ENCODE assay signal across 8 cellular contexts in genomic region chr6:15264902-15265761, GRCh38. TPM values are rescaled to one million over a fixed set of nuclear protein-coding genes. Genes with fewer than 3 reads are reported as not detected.
DNase-seq lines count a peak whose midpoint lies in the region; ATAC-seq, FAIRE-seq and TF ChIP-seq lines count a peak whose summit lies in the region.

No MANE protein-coding gene starts in this region.

- CTCF ChIA-PET in MCF 10A (lab: Yijun Ruan, JAX): interaction anchor here (1.1 to 1.7 kb wide), 2 partner anchors 10 to 23 kb away, joined by 3 read pairs; no protein-coding TSS in a partner anchor
- CTCF ChIA-PET in K562 (lab: Yijun Ruan, JAX; ENCODE audit: low intra/inter-chr PET ratio): no interaction called here

- peak overlapping the region in 1 of 2 experiments; percentile 39; a peak in 1 of 4 replicates for H3K9ac ChIP-seq in K562 (ENCODE audit: insufficient read depth in 1 of 2, low read depth in 2 of 2, low read length in 2 of 2)

- 0 out of 4 replicates have a peak, but pooled peaks of 1 of the 2 experiments have one; percentile 4 for TF ChIP-seq RAD21 in K562 (CRISPR knock-in tag; conservative IDR thresholded peaks at IDR 0.05 in 1 of 2, IDR thresholded peaks at IDR 0.05 in 1 of 2)

- no peaks in the 10 kb centered on the region for H3K36me3 Mint-ChIP-seq in MCF 10A (ENCODE audit: insufficient read depth, unreplicated experiment)

- H3K4me2 ChIP-seq in K562 (ENCODE audit: insufficient read depth, low read length): peak overlapping the region; percentile 59; the same call in 1 of the 2 replicates

- 58% methylated on average over 7 of the region's 7 CpGs for WGBS in K562 (ENCODE audit: insufficient coverage, low coverage, missing lambda C conversion rate)
- WGBS in right lobe of liver (ENCODE audit: insufficient coverage, low coverage, low lambda C conversion rate, missing lambda C conversion rate): 63% methylated on average over 7 of the region's 7 CpGs

- DNase-seq in breast epithelium (ENCODE audit: low spot score in 2 of 2) (no peak), MCF 10A (ENCODE audit: unreplicated experiment) (no peak), K562 (ENCODE audit: extremely low read depth in 1 of 4, low spot score in 3 of 4) (peak; percentile 51 to 63 (median 56)), right lobe of liver (no peak), upper lobe of right lung (no peak), A172 (ENCODE audit: low spot score) (no peak), 8988T (no peak)
- DNase-seq in activated CD8-positive, alpha-beta memory T cell treated with anti-CD3 and anti-CD28 coated beads, Interleukin-2, amount 50 U/mL, for 48 hours: no peak

- H2AFZ ChIP-seq in K562 (ENCODE audit: low read depth, low read length): no peak overlapping the region

- H3K4me3 Mint-ChIP-seq in MCF 10A (ENCODE audit: unreplicated experiment): no peak overlapping the region

- TF ChIP-seq CTCF in breast epithelium (IDR thresholded peaks at IDR 0.05): no peak
- TF ChIP-seq CTCF in MCF 10A (IDR thresholded peaks at IDR 0.05; ENCODE audit: unreplicated experiment): no peak
- TF ChIP-seq CTCF in K562 (IDR thresholded peaks at IDR 0.05 in 2 of 3, conservative IDR thresholded peaks at IDR 0.05 in 1 of 3; ENCODE audit: insufficient read depth in 2 of 3, low read depth in 1 of 3, low read length in 3 of 3): no peak
- no peak for TF ChIP-seq CTCF in right lobe of liver (IDR thresholded peaks at IDR 0.05)
- no peak for TF ChIP-seq CTCF in upper lobe of right lung (IDR thresholded peaks at IDR 0.05)

- TF ChIP-seq POLR2A in breast epithelium (IDR thresholded peaks at IDR 0.05): no peak
- TF ChIP-seq POLR2A in K562 (conservative IDR thresholded peaks at IDR 0.05): no peak
- TF ChIP-seq POLR2A in right lobe of liver (IDR thresholded peaks at IDR 0.05): no peak

- H3K9me3 ChIP-seq in breast epithelium: no peaks in the 10 kb centered on the region
- no peaks in the 10 kb centered on the region for H3K9me3 ChIP-seq in K562 (replicated peaks; ENCODE audit: control insufficient read depth, insufficient read depth, low read depth, low read length)
- H3K9me3 ChIP-seq in right lobe of liver: no peaks in the 10 kb centered on the region
- no peaks in the 10 kb centered on the region for H3K9me3 ChIP-seq in upper lobe of right lung

- BruUV-seq in MCF 10A (replicated peaks; lab: Mats Ljungman, UMichigan) (no TSS peak), K562 (replicated peaks; lab: Mats Ljungman, UMichigan) (no TSS peak)

- FAIRE-seq in K562 (lab: Jason Lieb, UNC): peak; percentile 40

- peaks cover 98% of the 10 kb centered on the region for H3K79me2 ChIP-seq in K562 (ENCODE audit: control insufficient read depth, insufficient read depth, low read length)

- H3K9me1 ChIP-seq in K562 (ENCODE audit: control insufficient read depth, insufficient read depth, low read length): peaks cover 11% of the 10 kb centered on the region

- H4K20me1 ChIP-seq in K562 (replicated peaks; ENCODE audit: control insufficient read depth, insufficient read depth, low read length): peaks cover 62% of the 10 kb centered on the region

- no peaks in the 10 kb centered on the region for H3K36me3 ChIP-seq in breast epithelium
- no peaks in the 10 kb centered on the region; the same call in 2 of the 3 replicates for H3K36me3 ChIP-seq in K562 (ENCODE audit: control insufficient read depth, insufficient read depth, low read length)
- H3K36me3 ChIP-seq in right lobe of liver: no peaks in the 10 kb centered on the region
- no peaks in the 10 kb centered on the region for H3K36me3 ChIP-seq in upper lobe of right lung

- no peaks in the 10 kb centered on the region for H3K27me3 Mint-ChIP-seq in MCF 10A (ENCODE audit: insufficient read depth, unreplicated experiment)

- peaks cover 21% of the 10 kb centered on the region for H3K4me1 Mint-ChIP-seq in MCF 10A (ENCODE audit: insufficient read depth, unreplicated experiment)

- intact Hi-C loops in breast epithelium (cut with DNase I; ENCODE audit: low total_unique reads): loop anchor here (5.0 kb wide), 1 partner anchor 523 kb away; no protein-coding TSS in a partner anchor
- intact Hi-C loops in MCF 10A (cut with micrococcal nuclease): no loop called here
- intact Hi-C loops in K562 (cut with micrococcal nuclease): loop anchor here (2.0 kb wide), 1 partner anchor 14 kb away; no protein-coding TSS in a partner anchor
- intact Hi-C loops in right lobe of liver (cut with DNase I): no loop called here
- intact Hi-C loops in upper lobe of right lung (cut with DNase I): no loop called here

- TF ChIP-seq EP300 in K562 (IDR thresholded peaks at IDR 0.05; ENCODE audit: low read length): no peak

- ATAC-seq in K562: peak; percentile 31
- peak in 3 of 4 donors; percentile 3 to 27 (median 8) for ATAC-seq in right lobe of liver
- ATAC-seq in upper lobe of right lung: peak; percentile 59

- POLR2A ChIA-PET in MCF 10A (lab: Yijun Ruan, JAX): interaction anchor here (0.5 to 0.8 kb wide), 3 partner anchors 66 to 541 kb away, joined by 3 to 4 read pairs (median 4); no protein-coding TSS in a partner anchor
- POLR2A ChIA-PET in K562 (lab: Yijun Ruan, JAX): interaction anchor here (0.6 to 6.5 kb wide), 15 partner anchors 9 to 554 kb away, joined by 3 to 65 read pairs (median 4); no protein-coding TSS in a partner anchor

- H3K4me1 ChIP-seq in breast epithelium: peaks cover 7 to 14% of the 10 kb centered on the region in 2 donors
- H3K4me1 ChIP-seq in K562 (replicated peaks in 1 of 2; ENCODE audit: control insufficient read depth in 2 of 2, insufficient read depth in 2 of 2, low read length in 2 of 2): peaks cover 39 to 70% of the 10 kb centered on the region in 2 experiments
- H3K4me1 ChIP-seq in right lobe of liver: peaks cover 0 to 32% (median 8%) of the 10 kb centered on the region in 4 donors
- H3K4me1 ChIP-seq in upper lobe of right lung: peaks cover 76% of the 10 kb centered on the region

- H3K27me3 ChIP-seq in breast epithelium (no peaks in the 10 kb centered on the region), K562 (ENCODE audit: control insufficient read depth in 2 of 2, insufficient read depth in 2 of 2, low read length in 2 of 2) (no peaks in the 10 kb centered on the region), right lobe of liver (no peaks in the 10 kb centered on the region), upper lobe of right lung (no peaks in the 10 kb centered on the region)

- H3K9me3 Mint-ChIP-seq in MCF 10A (ENCODE audit: unreplicated experiment): no peaks in the 10 kb centered on the region

- H3K27ac Mint-ChIP-seq in MCF 10A (ENCODE audit: low read depth, unreplicated experiment): no peak overlapping the region

- H3K27ac ChIP-seq in breast epithelium: peak overlapping the region; percentile 5 to 66
- peak overlapping the region; percentile 56; the same call in 1 of the 3 replicates for H3K27ac ChIP-seq in K562 (ENCODE audit: extremely low read depth, low read depth, low read length)
- no peak overlapping the region for H3K27ac ChIP-seq in right lobe of liver
- no peak overlapping the region for H3K27ac ChIP-seq in upper lobe of right lung

- no peak overlapping the region for H3K4me3 ChIP-seq in breast epithelium
- no peak overlapping the region for H3K4me3 ChIP-seq in K562
- H3K4me3 ChIP-seq in right lobe of liver: no peak overlapping the region
- H3K4me3 ChIP-seq in upper lobe of right lung: no peak overlapping the region

- in situ Hi-C loops in K562 (cut with MboI): no loop called here

TF ChIP-seq in K562, 482 proteins besides CTCF, POLR2A, EP300 and RAD21 (continues in another document):
- TF ChIP-seq, protein P1, sequence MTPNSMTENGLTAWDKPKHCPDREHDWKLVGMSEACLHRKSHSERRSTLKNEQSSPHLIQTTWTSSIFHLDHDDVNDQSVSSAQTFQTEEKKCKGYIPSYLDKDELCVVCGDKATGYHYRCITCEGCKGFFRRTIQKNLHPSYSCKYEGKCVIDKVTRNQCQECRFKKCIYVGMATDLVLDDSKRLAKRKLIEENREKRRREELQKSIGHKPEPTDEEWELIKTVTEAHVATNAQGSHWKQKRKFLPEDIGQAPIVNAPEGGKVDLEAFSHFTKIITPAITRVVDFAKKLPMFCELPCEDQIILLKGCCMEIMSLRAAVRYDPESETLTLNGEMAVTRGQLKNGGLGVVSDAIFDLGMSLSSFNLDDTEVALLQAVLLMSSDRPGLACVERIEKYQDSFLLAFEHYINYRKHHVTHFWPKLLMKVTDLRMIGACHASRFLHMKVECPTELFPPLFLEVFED (CRISPR knock-in tag; conservative IDR thresholded peaks at IDR 0.05): no peak
- TF ChIP-seq RCOR1 (IDR thresholded peaks at IDR 0.05; ENCODE audit: borderline replicate concordance in 1 of 2, low read depth in 2 of 2, low read length in 2 of 2): peak; percentile 82 to 84; a peak in 3 of 4 replicates
- no peak for TF ChIP-seq ZNF79 (CRISPR knock-in tag; IDR thresholded peaks at IDR 0.05; ENCODE audit: low read depth)
- TF ChIP-seq SRSF3 (IDR thresholded peaks at IDR 0.05; ENCODE audit: insufficient read depth, low read length): no peak
- TF ChIP-seq HDAC2 (IDR thresholded peaks at IDR 0.05): peak; percentile 86
- TF ChIP-seq TAF9B (IDR thresholded peaks at IDR 0.05; ENCODE audit: partially characterized antibody): peak; percentile 2
- TF ChIP-seq SMAD1 (IDR thresholded peaks at IDR 0.05; ENCODE audit: low read depth, low read length, partially characterized antibody): peak; percentile 81

RNA-seq across cellular contexts. Expression of gene JARID2, which starts 19.3 kb away (rescaled TPM):
- 10 to 100 TPM; 10.5 to 13.9 (median 11.5) TPM for total RNA-seq in breast epithelium
- total RNA-seq in MCF 10A (2022): 21.0 and 27.8 TPM in 2 replicates
- 56.9 and 64.3 TPM in 2 replicates for total RNA-seq in K562 (2011; cell fraction: chromatin; rRNA removed; ENCODE audit: low replicate concordance)
- total RNA-seq in K562 (2011; cell fraction: nucleolus; rRNA removed): 33.0 and 36.0 TPM in 2 replicates
- total RNA-seq in K562 (2011; cell fraction: nucleoplasm; rRNA removed): 32.8 and 33.1 TPM in 2 replicates
- total RNA-seq in K562 (2014; rRNA removed): 15.5 and 17.4 TPM in 2 replicates
- total RNA-seq in K562 (2014; rRNA removed; fragmentation: Illumina TruSeq; extraction: Trizol): 14.9 and 16.9 TPM in 2 replicates
- total RNA-seq in K562 (2015; rRNA removed; fragmentation: Illumina TruSeq; extraction: Trizol): 16.1 and 16.5 TPM in 2 replicates
- total RNA-seq in K562 (2021): 23.8 and 29.0 TPM in 2 replicates
- 15.7 and 16.8 TPM in 2 replicates for polyA plus RNA-seq in K562 (2011; rRNA removed)
- polyA plus RNA-seq in K562 (2011; cell fraction: cytosol; rRNA removed): 13.0 and 13.9 TPM in 2 replicates
- polyA plus RNA-seq in K562 (2011; cell fraction: nucleus; rRNA removed): 30.2 and 41.3 TPM in 2 replicates
- polyA plus RNA-seq in K562 (2012): 14.1 and 15.7 TPM in 2 replicates
- polyA plus RNA-seq in K562 (2014; fragmentation: Illumina TruSeq; extraction: Trizol): 21.7 and 22.5 TPM in 2 replicates
- polyA plus RNA-seq in K562 (2014; fragmentation: Nextera tagmentation; extraction: Ambion mirVana): 1 to 10 TPM; 5.0 to 6.7 TPM
- polyA plus RNA-seq in K562 (2014; rRNA removed): 12.7 and 15.6 TPM in 2 replicates
- 30.8 and 34.8 TPM in 2 replicates for polyA minus RNA-seq in K562 (2011; rRNA and poly(A)+ RNA removed)
- polyA minus RNA-seq in K562 (2011; cell fraction: cytosol; rRNA and poly(A)+ RNA removed): 17.8 and 22.9 TPM in 2 replicates
- polyA minus RNA-seq in K562 (2011; cell fraction: nucleus; rRNA and poly(A)+ RNA removed): 23.2 and 32.0 TPM in 2 replicates
- total RNA-seq in right lobe of liver: 1 to 10 TPM; 2.5 to 3.9 (median 3.0) TPM
- total RNA-seq in upper lobe of right lung: 15.1 TPM
- 4.8 and 5.4 TPM in 2 replicates for total RNA-seq in A172 (2014; rRNA removed; shearing (Covaris generic))

Comparison
In these comparisons a context has a peak if more than half of its experiments do, and no peak if none do; other contexts are left out.
1. intact Hi-C loops: an anchor here in breast epithelium (5.0 kb wide) and K562 (2.0 kb wide); none called in MCF 10A, right lobe of liver and upper lobe of right lung.
2. DNase-seq: peak in K562 (4 of 4); none in breast epithelium (0 of 2), MCF 10A (single experiment), right lobe of liver (0 of 3), upper lobe of right lung (single experiment), activated CD8-positive, alpha-beta memory T cell treated with anti-CD3 and anti-CD28 coated beads, Interleukin-2, amount 50 U/mL, for 48 hours (single experiment), A172 (single experiment) and 8988T (single experiment).
3. H3K27ac ChIP-seq: peak in breast epithelium (2 of 2) and K562 (single experiment); none in right lobe of liver (0 of 3) and upper lobe of right lung (single experiment).
4. ATAC-seq: peak in every context shown above with its lines; median percentile 59 in upper lobe of right lung; 31 in K562; 8 in right lobe of liver.